8 cellular contexts compared by ENCODE assay signal in the genomic region with DNA sequence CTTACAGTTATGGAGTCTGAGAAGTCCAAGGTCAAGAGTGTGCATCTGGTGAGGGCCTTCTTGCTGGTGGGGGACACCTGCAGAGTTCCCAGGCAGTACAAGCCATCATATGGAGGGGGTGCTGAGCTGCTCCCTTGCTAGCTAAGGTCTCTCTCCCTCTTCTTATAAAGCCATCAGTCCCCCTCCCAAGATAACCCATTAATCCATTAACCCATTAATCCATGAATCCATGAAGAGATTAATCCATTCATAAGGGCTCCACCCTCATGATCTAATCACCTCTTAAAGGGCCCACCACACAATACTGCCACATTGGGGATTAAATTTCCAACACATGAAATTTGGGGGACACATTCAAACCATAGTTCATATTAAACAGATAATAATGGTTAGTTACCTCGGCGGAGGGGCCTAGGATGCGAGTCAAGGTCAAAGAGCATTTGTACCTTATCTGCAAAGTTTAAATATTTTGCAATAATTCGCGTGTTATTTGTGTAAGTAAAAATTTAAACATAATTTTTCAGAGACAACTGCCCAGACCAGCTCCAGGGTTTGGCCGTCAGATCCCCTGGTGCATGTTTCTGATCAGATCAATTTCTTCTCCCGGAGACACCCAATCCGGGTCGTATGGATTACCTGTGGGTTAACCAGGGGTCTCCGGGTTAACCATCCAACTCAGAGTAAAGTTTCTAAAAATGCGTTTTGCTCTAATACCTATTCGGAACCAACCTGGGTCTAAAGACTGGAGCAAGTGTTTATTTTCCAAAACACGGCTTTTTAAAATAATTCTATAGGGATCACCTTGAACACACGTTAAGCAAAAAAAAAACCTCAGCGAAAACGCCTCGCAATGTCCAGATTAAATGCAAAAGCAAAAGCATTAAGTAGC. TPM values are rescaled to one million over a fixed set of nuclear protein-coding genes. Genes with fewer than 3 reads are reported as not detected.
DNase-seq lines count a peak whose midpoint lies in the region; ATAC-seq and TF ChIP-seq lines count a peak whose summit lies in the region.

No MANE protein-coding gene starts in this region.

- H3F3A ChIP-seq in smooth muscle cell (ENCODE audit: low read depth): peaks cover 5% of the 10 kb centered on the region

- DNase-seq in HuH-7 (ENCODE audit: low spot score) (peak; percentile 59), smooth muscle cell (lab: John Stamatoyannopoulos, UW; ENCODE audit: unreplicated experiment) (no peak), NCI-H2107 treated with DMSO at 0.1 percent for 48 hours (lab: John Stamatoyannopoulos, UW; ENCODE audit: unreplicated experiment) (no peak), iPS-NIHi11 (ENCODE audit: low spot score) (no peak), AG08395 (ENCODE audit: low spot score) (no peak)
- no peak for DNase-seq in activated T-cell treated with anti-CD3 and anti-CD28 coated beads, Interleukin-2, amount 50 U/mL, for 72 hours

- no peaks in the 10 kb centered on the region for H3K36me3 ChIP-seq in ES-I3 (ENCODE audit: insufficient read depth, low read length)
- H3K36me3 ChIP-seq in smooth muscle cell (ENCODE audit: low read depth): no peaks in the 10 kb centered on the region

- H3K27ac Mint-ChIP-seq in activated T-cell treated with anti-CD3 and anti-CD28 coated beads, Interleukin-2, amount 50 U/mL, for 72 hours: peak overlapping the region; percentile 99

- H3K27ac ChIP-seq in smooth muscle cell (ENCODE audit: low read depth): no peak overlapping the region

- peaks cover 30% of the 10 kb centered on the region for H4K20me1 ChIP-seq in smooth muscle cell (ENCODE audit: low read depth)

- H3K4me1 ChIP-seq in ES-I3 (ENCODE audit: insufficient read depth, low read length) (peaks cover 4% of the 10 kb centered on the region; the same call in 1 of the 2 replicates), smooth muscle cell (ENCODE audit: low read depth) (peaks cover 5% of the 10 kb centered on the region)

- no peaks in the 10 kb centered on the region for H3K27me3 ChIP-seq in smooth muscle cell (ENCODE audit: low read depth)

- H2AFZ ChIP-seq in smooth muscle cell (ENCODE audit: low read depth): peak overlapping the region; percentile 80

- H3K4me2 ChIP-seq in smooth muscle cell: peak overlapping the region; percentile 90

- H3K4me3 ChIP-seq in iPS-11a (ENCODE audit: low read depth, low read length) (peak overlapping the region; percentile 74), smooth muscle cell (peak overlapping the region; percentile 90)

- H3K79me2 ChIP-seq in smooth muscle cell (ENCODE audit: low read depth): peaks cover 21% of the 10 kb centered on the region

- peaks cover 5 to 6% of the 10 kb centered on the region in 2 donors for H3K36me3 Mint-ChIP-seq in activated T-cell treated with anti-CD3 and anti-CD28 coated beads, Interleukin-2, amount 50 U/mL, for 72 hours (ENCODE audit: insufficient read depth in 2 of 2)

- peak in 1 of 2 donors; percentile 0 for ATAC-seq in activated T-cell treated with anti-CD3 and anti-CD28 coated beads, Interleukin-2, amount 50 U/mL, for 72 hours (replicated peaks in 1 of 2)

- H3K9me3 ChIP-seq in ES-I3 (ENCODE audit: control insufficient read depth, insufficient read depth, low read length): no peaks in the 10 kb centered on the region
- no peaks in the 10 kb centered on the region for H3K9me3 ChIP-seq in smooth muscle cell (replicated peaks; ENCODE audit: low read depth)

- H3K9me3 Mint-ChIP-seq in activated T-cell treated with anti-CD3 and anti-CD28 coated beads, Interleukin-2, amount 50 U/mL, for 72 hours: no peaks in the 10 kb centered on the region

- WGBS in smooth muscle cell (ENCODE audit: low lambda C conversion rate): 11% methylated on average over 17 of the region's 17 CpGs

- peak overlapping the region; percentile 95 to 99 for H3K4me3 Mint-ChIP-seq in activated T-cell treated with anti-CD3 and anti-CD28 coated beads, Interleukin-2, amount 50 U/mL, for 72 hours

- peaks cover 49% of the 10 kb centered on the region for H3K4me1 Mint-ChIP-seq in activated T-cell treated with anti-CD3 and anti-CD28 coated beads, Interleukin-2, amount 50 U/mL, for 72 hours (ENCODE audit: low read depth)

- no peak for TF ChIP-seq CTCF in smooth muscle cell (IDR thresholded peaks at IDR 0.05; ENCODE audit: borderline replicate concordance, insufficient read depth, poor library complexity, severe bottlenecking)

- H3K9ac ChIP-seq in ES-I3 (ENCODE audit: low read depth, low read length): peak overlapping the region; percentile 82
- H3K9ac ChIP-seq in smooth muscle cell (ENCODE audit: low read depth): peak overlapping the region; percentile 62

- no peaks in the 10 kb centered on the region for H3K27me3 Mint-ChIP-seq in activated T-cell treated with anti-CD3 and anti-CD28 coated beads, Interleukin-2, amount 50 U/mL, for 72 hours (ENCODE audit: low read depth)

RNA-seq across cellular contexts. Expression of a gene that starts 0.7 kb away (rescaled TPM):
- 10 to 100 TPM; 57.5 to 59.5 TPM for total RNA-seq in activated T-cell treated with anti-CD3 and anti-CD28 coated beads, Interleukin-2, amount 50 U/mL, for 72 hours
- total RNA-seq in smooth muscle cell: 29.1 and 31.2 TPM in 2 replicates
- polyA plus RNA-seq in smooth muscle cell: 13.9 and 21.2 TPM in 2 replicates
